ENCODE assay signal across 23 cellular contexts in genomic region chr1:15110867-15111230, GRCh38. TPM values are rescaled to one million over a fixed set of nuclear protein-coding genes. Genes with fewer than 3 reads are reported as not detected.
"Had no signal": no experiment of that assay in that cellular context is flagged by ENCODE, and none has a peak within 500 bp of the region (broad histone marks: within the 10 kb centered on the region; RNA-seq: fewer than 3 reads in every experiment).

No MANE protein-coding gene starts in this region.

- H3K27ac ChIP-seq: brain microvascular endothelial cell, heart right ventricle, prostate gland, suprapubic skin, upper lobe of left lung had no signal

- ATAC-seq: heart right ventricle, natural killer cell, right cardiac atrium had no signal

- H3K4me1 Mint-ChIP-seq: central memory CD8-positive, alpha-beta T cell had no signal

- H3K27me3 ChIP-seq: brain microvascular endothelial cell, suprapubic skin, upper lobe of left lung had no signal

- H3K27ac Mint-ChIP-seq: activated CD4-positive, alpha-beta T cell treated with anti-CD3 and anti-CD28 coated beads, Interleukin-2, amount 10 ng/mL, durations not matched to agents 7 days and 5 days; natural killer cell had no signal

- H3K36me3 Mint-ChIP-seq: natural killer cell had no signal

- FAIRE-seq: keratinocyte, small intestine, TTC549 had no signal

- DNase-seq: activated CD4-positive, alpha-beta T cell treated with anti-CD3 and anti-CD28 coated beads, Interleukin-2, amount 10 ng/mL, durations not matched to agents 7 days and 5 days; activated CD8-positive, alpha-beta memory T cell treated with anti-CD3 and anti-CD28 coated beads, Interleukin-2, amount 50 U/mL, for 48 hours; activated naive CD4-positive, alpha-beta T cell treated with Interleukin-2 at 50 U/mL for 16 hours; anterior cingulate cortex; brain microvascular endothelial cell; cortex of kidney; effector CD4-positive, alpha-beta T cell; foreskin melanocyte; heart right ventricle; mesenchymal stem cell; natural killer cell; nucleus accumbens; right cardiac atrium; small intestine; stimulated activated CD4-positive, alpha-beta T cell treated with anti-CD3 and anti-CD28 coated beads, Interleukin-4, amount 100 ng/mL, for 24 hours; stimulated activated naive CD4-positive, alpha-beta T cell; upper lobe of left lung had no signal

- H3K9me3 ChIP-seq: heart right ventricle, prostate gland, suprapubic skin, upper lobe of left lung had no signal

- H3K36me3 ChIP-seq: brain microvascular endothelial cell, heart right ventricle, prostate gland, suprapubic skin, upper lobe of left lung had no signal

- H3K9me3 Mint-ChIP-seq: activated CD4-positive, alpha-beta T cell treated with anti-CD3 and anti-CD28 coated beads, Interleukin-2, amount 10 ng/mL, durations not matched to agents 7 days and 5 days; central memory CD8-positive, alpha-beta T cell; natural killer cell had no signal

- H3K27me3 Mint-ChIP-seq: central memory CD8-positive, alpha-beta T cell had no signal

- H3K4me3 Mint-ChIP-seq: activated CD4-positive, alpha-beta T cell treated with anti-CD3 and anti-CD28 coated beads, Interleukin-2, amount 10 ng/mL, durations not matched to agents 7 days and 5 days; central memory CD8-positive, alpha-beta T cell; natural killer cell had no signal

- H3K4me3 ChIP-seq: heart right ventricle, prostate gland, suprapubic skin, upper lobe of left lung had no signal

- H3K4me1 ChIP-seq: heart right ventricle, prostate gland, suprapubic skin had no signal

RNA-seq across cellular contexts. Expression of gene TMEM51, which starts 42.7 kb away (rescaled TPM):
- total RNA-seq: activated CD4-positive, alpha-beta T cell treated with anti-CD3 and anti-CD28 coated beads, Interleukin-2, amount 10 ng/mL, durations not matched to agents 7 days and 5 days; natural killer cell; T-helper 2 cell treated with Interferon-gamma antibody and Interleukin-4, amounts not matched to agents 100 ng/mL and 5 ng/mL, for 36 hours had no signal
